Comparison of ENCODE assay signal across 13 cellular contexts in genomic region chr2:139142252-139142651, GRCh38.
DNase-seq lines count a peak whose midpoint lies in the region; ATAC-seq and TF ChIP-seq lines count a peak whose summit lies in the region.
"Had no signal": no experiment of that assay in that cellular context is flagged by ENCODE, and none has a peak within 500 bp of the region (broad histone marks: within the 10 kb centered on the region; RNA-seq: fewer than 3 reads in every experiment).

No MANE protein-coding gene starts in this region.

- H3K4me1 ChIP-seq in GM23248 (ENCODE audit: insufficient read depth) (no peaks in the 10 kb centered on the region), colonic mucosa (no peaks in the 10 kb centered on the region)
- H3K4me1 ChIP-seq: testis had no signal

- no peak overlapping the region for H2AFZ ChIP-seq in GM23248

- WGBS in GM23248 (ENCODE audit: low coverage in 1 of 2, low lambda C conversion rate in 2 of 2, missing lambda C conversion rate in 2 of 2), 2 experiments: 3 to 8% methylated on average over 2 of the region's 2 CpGs

- no peaks in the 10 kb centered on the region for H4K20me1 ChIP-seq in GM23248 (ENCODE audit: insufficient read depth)

- intact Hi-C loops in colonic mucosa (cut with DNase I): no loop called here

- ATAC-seq in HG03025 (IDR thresholded peaks at IDR 0.05; ENCODE audit: low FRiP score, unreplicated experiment): no peak
- ATAC-seq: activated CD8-positive, alpha-beta T cell treated with anti-CD3 and anti-CD28 coated beads, Interleukin-2, amount 10 ng/mL, durations not matched to agents 7 days and 5 days; esophagus mucosa; left cardiac atrium; T-cell had no signal

- H3K79me2 ChIP-seq in GM23248 (ENCODE audit: insufficient read depth): no peaks in the 10 kb centered on the region

- in situ Hi-C loops in GM23248 (cut with MboI): no loop called here
- in situ Hi-C loops in astrocyte of the spinal cord (cut with HindIII; ENCODE audit: low sequenced_read_pairs): no loop called here

- DNase-seq in GM23248 (peak; percentile 15), MV-4-11 (lab: John Stamatoyannopoulos, UW) (peak; percentile 5), astrocyte of the spinal cord (ENCODE audit: low read depth, low spot score) (peak; percentile 38), iris pigment epithelial cell (ENCODE audit: low read depth) (peak; percentile 23), COLO668 (lab: John Stamatoyannopoulos, UW; ENCODE audit: unreplicated experiment) (no peak), colonic mucosa (no peak)
- no peak for DNase-seq in stimulated activated CD4-positive, alpha-beta T cell treated with anti-CD3 and anti-CD28 coated beads, Interleukin-4, amount 100 ng/mL, for 4 hours
- DNase-seq: activated CD8-positive, alpha-beta T cell treated with anti-CD3 and anti-CD28 coated beads, Interleukin-2, amount 10 ng/mL, durations not matched to agents 7 days and 5 days; left cardiac atrium; T-cell; testis had no signal

- no peaks in the 10 kb centered on the region for H3F3A ChIP-seq in GM23248 (ENCODE audit: insufficient read depth)

- H3K9me3 ChIP-seq in GM23248 (ENCODE audit: low read depth): no peaks in the 10 kb centered on the region
- no peaks in the 10 kb centered on the region for H3K9me3 ChIP-seq in colonic mucosa
- H3K9me3 ChIP-seq: testis had no signal

- H3K36me3 ChIP-seq in GM23248 (ENCODE audit: low read depth) (no peaks in the 10 kb centered on the region), colonic mucosa (no peaks in the 10 kb centered on the region)

- H3K4me2 ChIP-seq in GM23248 (ENCODE audit: unreplicated experiment): no peak overlapping the region

- H3K27ac ChIP-seq in GM23248 (no peak overlapping the region), colonic mucosa (no peak overlapping the region)
- H3K27ac ChIP-seq: testis had no signal

- H3K9me2 ChIP-seq in GM23248 (ENCODE audit: insufficient read depth): no peaks in the 10 kb centered on the region

- H3K4me3 ChIP-seq in GM23248: no peak overlapping the region
- H3K4me3 ChIP-seq in astrocyte of the spinal cord (ENCODE audit: low read depth, low read length): no peak overlapping the region
- no peak overlapping the region for H3K4me3 ChIP-seq in colonic mucosa
- H3K4me3 ChIP-seq: testis had no signal

- H3K9ac ChIP-seq in GM23248 (no peak overlapping the region), colonic mucosa (ENCODE audit: low read depth in 2 of 2, low read length in 2 of 2) (no peak overlapping the region)

- no peak for TF ChIP-seq CTCF in astrocyte of the spinal cord (IDR thresholded peaks at IDR 0.05; ENCODE audit: low read depth, low read length)
- TF ChIP-seq CTCF in colonic mucosa (IDR thresholded peaks at IDR 0.05): no peak

- H3K27me3 ChIP-seq in GM23248 (replicated peaks; ENCODE audit: insufficient read depth): no peaks in the 10 kb centered on the region
- H3K27me3 ChIP-seq in colonic mucosa: no peaks in the 10 kb centered on the region
- H3K27me3 ChIP-seq: testis had no signal

Comparison
In these comparisons a context has a peak if more than half of its experiments do, and no peak if none do; other contexts are left out.
1. DNase-seq: peak in GM23248 (single experiment), MV-4-11 (single experiment), astrocyte of the spinal cord (single experiment) and iris pigment epithelial cell (single experiment); none in COLO668 (single experiment), stimulated activated CD4-positive, alpha-beta T cell treated with anti-CD3 and anti-CD28 coated beads, Interleukin-4, amount 100 ng/mL, for 4 hours (0 of 2) and colonic mucosa (single experiment).